Comparison of ENCODE assay signal across 20 cellular contexts in genomic region chr10:131683941-131684340, GRCh38.
DNase-seq lines count a peak whose midpoint lies in the region; ATAC-seq and TF ChIP-seq lines count a peak whose summit lies in the region.
"Had no signal": no experiment of that assay in that cellular context is flagged by ENCODE, and none has a peak within 500 bp of the region (broad histone marks: within the 10 kb centered on the region; RNA-seq: fewer than 3 reads in every experiment).

No MANE protein-coding gene starts in this region.

- ATAC-seq in sciatic nerve = no peak
- ATAC-seq: CD8-positive, alpha-beta T cell; GM12878 had no signal

- DNase-seq in chondrocyte (ENCODE audit: low spot score) (peak; percentile 53), mesenteric fat pad (ENCODE audit: low spot score) (peak; percentile 51), osteoblast (ENCODE audit: insufficient read length, low spot score, missing footprints) (peak; percentile 56), mammary epithelial cell (no peak), sciatic nerve (ENCODE audit: low spot score) (no peak)
- DNase-seq in activated naive CD4-positive, alpha-beta T cell treated with anti-CD3 and anti-CD28 coated beads, Interleukin-2, amount 10 ng/mL, durations not matched to agents 7 days and 5 days = no peak
- DNase-seq: CD4-positive, CD25-positive, alpha-beta regulatory T cell; CD8-positive, alpha-beta T cell; DMS 273 treated with DMSO at 0.1 percent for 48 hours; DMS79; EL; GDM1; GOT3; H7; HCEC 1CT had no signal

- dilution Hi-C loops in mammary epithelial cell (cut with HindIII; ENCODE audit: low sequenced_read_pairs) = no loop called here

- H3K4me2 ChIP-seq in osteoblast (ENCODE audit: insufficient read depth, low read length) (no peak overlapping the region), mammary epithelial cell (ENCODE audit: insufficient read depth, low read depth, low read length) (no peak overlapping the region)
- H3K4me2 ChIP-seq: BLaER1 had no signal

- H3K4me1 ChIP-seq in osteoblast (ENCODE audit: insufficient read depth, low read length) = no peaks in the 10 kb centered on the region
- no peaks in the 10 kb centered on the region for H3K4me1 ChIP-seq in mammary epithelial cell (ENCODE audit: insufficient read depth, low read length)

- TF ChIP-seq CTCF in chondrocyte (IDR thresholded peaks at IDR 0.05) (no peak), osteoblast (IDR thresholded peaks at IDR 0.05; ENCODE audit: extremely low read depth, low read depth, low read length) (no peak), mammary epithelial cell (conservative IDR thresholded peaks at IDR 0.05 in 1 of 2, IDR thresholded peaks at IDR 0.05 in 1 of 2; ENCODE audit: extremely low read depth in 1 of 2, insufficient read depth in 1 of 2, low read depth in 1 of 2, low read length in 2 of 2) (no peak)

- no peaks in the 10 kb centered on the region for H3K4me1 Mint-ChIP-seq in chondrocyte (ENCODE audit: low read depth)
- no peaks in the 10 kb centered on the region for H3K4me1 Mint-ChIP-seq in activated naive CD4-positive, alpha-beta T cell treated with anti-CD3 and anti-CD28 coated beads, Interleukin-2, amount 10 ng/mL, durations not matched to agents 7 days and 5 days
- H3K4me1 Mint-ChIP-seq: B cell; CD4-positive, CD25-positive, alpha-beta regulatory T cell had no signal

- in situ Hi-C loops in mammary epithelial cell (cut with MboI; ENCODE audit: low sequenced_read_pairs in 2 of 2) = no loop called here

- no peak overlapping the region for H3K27ac Mint-ChIP-seq in chondrocyte (ENCODE audit: unreplicated experiment)
- H3K27ac Mint-ChIP-seq in activated naive CD4-positive, alpha-beta T cell treated with anti-CD3 and anti-CD28 coated beads, Interleukin-2, amount 10 ng/mL, durations not matched to agents 7 days and 5 days = no peak overlapping the region
- H3K27ac Mint-ChIP-seq: B cell; CD4-positive, CD25-positive, alpha-beta regulatory T cell; CD8-positive, alpha-beta T cell had no signal

- no peak overlapping the region for H2AFZ ChIP-seq in osteoblast (ENCODE audit: low read length)
- H2AFZ ChIP-seq in mammary epithelial cell (ENCODE audit: low read depth, low read length) = no peak overlapping the region

- H3K27ac ChIP-seq in osteoblast (ENCODE audit: low read depth, low read length) (no peak overlapping the region), mammary epithelial cell (ENCODE audit: insufficient read depth, low read depth, low read length) (no peak overlapping the region)
- H3K27ac ChIP-seq: 22Rv1, BLaER1, C4-2B had no signal

- H3K79me2 ChIP-seq in osteoblast (ENCODE audit: insufficient read depth, low read length) (no peaks in the 10 kb centered on the region), mammary epithelial cell (ENCODE audit: insufficient read depth, low read length) (no peaks in the 10 kb centered on the region)

- H3K36me3 ChIP-seq in osteoblast (ENCODE audit: insufficient read depth, low read length) (no peaks in the 10 kb centered on the region), mammary epithelial cell (ENCODE audit: insufficient read depth, low read length) (no peaks in the 10 kb centered on the region)
- H3K36me3 ChIP-seq: BLaER1 had no signal

- intact Hi-C loops in mammary epithelial cell (cut with micrococcal nuclease) (no loop called here), sciatic nerve (cut with DNase I) (no loop called here)

- H3K9me3 ChIP-seq in osteoblast (ENCODE audit: low read depth, low read length) = no peaks in the 10 kb centered on the region
- H3K9me3 ChIP-seq in mammary epithelial cell (replicated peaks; ENCODE audit: insufficient read depth, low read length) = peaks cover 28% of the 10 kb centered on the region
- H3K9me3 ChIP-seq: BLaER1 had no signal

- H4K20me1 ChIP-seq in osteoblast (ENCODE audit: insufficient read depth, low read length) (no peaks in the 10 kb centered on the region), mammary epithelial cell (ENCODE audit: insufficient read depth, low read length) (no peaks in the 10 kb centered on the region)
- H4K20me1 ChIP-seq: BLaER1 had no signal

- no peaks in the 10 kb centered on the region for H3K36me3 Mint-ChIP-seq in chondrocyte (ENCODE audit: low read depth)
- H3K36me3 Mint-ChIP-seq in activated naive CD4-positive, alpha-beta T cell treated with anti-CD3 and anti-CD28 coated beads, Interleukin-2, amount 10 ng/mL, durations not matched to agents 7 days and 5 days = no peaks in the 10 kb centered on the region
- H3K36me3 Mint-ChIP-seq: CD4-positive, CD25-positive, alpha-beta regulatory T cell; CD8-positive, alpha-beta T cell had no signal

- CTCF ChIA-PET in mammary epithelial cell (lab: Charles Lee; ENCODE audit: low non-redundant PET) = no interaction called here
- CTCF ChIA-PET in activated naive CD4-positive, alpha-beta T cell treated with anti-CD3 and anti-CD28 coated beads, Interleukin-2, amount 10 ng/mL, durations not matched to agents 7 days and 5 days (lab: Charles Lee) = interaction anchor here (0.5 kb wide), 1 partner anchor 44 kb away, joined by 3 read pairs; no protein-coding TSS in a partner anchor

- H3K9ac ChIP-seq in mammary epithelial cell (ENCODE audit: insufficient read depth, low read length) = no peak overlapping the region
- H3K9ac ChIP-seq: BLaER1 had no signal

- peaks cover 1% of the 10 kb centered on the region for H3K27me3 Mint-ChIP-seq in chondrocyte (ENCODE audit: low read depth)
- no peaks in the 10 kb centered on the region for H3K27me3 Mint-ChIP-seq in activated naive CD4-positive, alpha-beta T cell treated with anti-CD3 and anti-CD28 coated beads, Interleukin-2, amount 10 ng/mL, durations not matched to agents 7 days and 5 days
- H3K27me3 Mint-ChIP-seq: CD4-positive, CD25-positive, alpha-beta regulatory T cell had no signal

- 78% methylated on average over 12 of the region's 12 CpGs for WGBS in mammary epithelial cell (ENCODE audit: low coverage, missing lambda C conversion rate)

- no peak overlapping the region for H3K4me3 ChIP-seq in osteoblast (ENCODE audit: insufficient read depth, low read length)
- no peak overlapping the region for H3K4me3 ChIP-seq in mammary epithelial cell (replicated peaks in 1 of 3; ENCODE audit: insufficient read depth in 1 of 3, low read depth in 2 of 3, low read length in 3 of 3)
- H3K4me3 ChIP-seq: BLaER1, GM12878 had no signal

- BruUV-seq in mammary epithelial cell (replicated peaks; lab: Mats Ljungman, UMichigan) = no TSS peak

- H3K4me3 Mint-ChIP-seq in chondrocyte (ENCODE audit: unreplicated experiment) = no peak overlapping the region
- H3K4me3 Mint-ChIP-seq in activated naive CD4-positive, alpha-beta T cell treated with anti-CD3 and anti-CD28 coated beads, Interleukin-2, amount 10 ng/mL, durations not matched to agents 7 days and 5 days = no peak overlapping the region
- H3K4me3 Mint-ChIP-seq: B cell; CD4-positive, CD25-positive, alpha-beta regulatory T cell; CD8-positive, alpha-beta T cell had no signal

- H3K27me3 ChIP-seq in osteoblast (ENCODE audit: insufficient read depth, low read length) (no peaks in the 10 kb centered on the region), mammary epithelial cell (ENCODE audit: insufficient read depth, low read length) (no peaks in the 10 kb centered on the region)
- H3K27me3 ChIP-seq: BLaER1 had no signal

- H3K9me3 Mint-ChIP-seq in chondrocyte (ENCODE audit: low read depth) = peaks cover 12% of the 10 kb centered on the region
- H3K9me3 Mint-ChIP-seq in activated naive CD4-positive, alpha-beta T cell treated with anti-CD3 and anti-CD28 coated beads, Interleukin-2, amount 10 ng/mL, durations not matched to agents 7 days and 5 days = no peaks in the 10 kb centered on the region
- H3K9me3 Mint-ChIP-seq: CD4-positive, CD25-positive, alpha-beta regulatory T cell; CD8-positive, alpha-beta T cell had no signal

Comparison
In these comparisons a context has a peak if more than half of its experiments do, and no peak if none do; other contexts are left out.
1. DNase-seq: peak in chondrocyte (single experiment), mesenteric fat pad (single experiment) and osteoblast (single experiment); none in mammary epithelial cell (single experiment), sciatic nerve (single experiment) and activated naive CD4-positive, alpha-beta T cell treated with anti-CD3 and anti-CD28 coated beads, Interleukin-2, amount 10 ng/mL, durations not matched to agents 7 days and 5 days (single experiment).